20 cellular contexts compared by ENCODE assay signal in genomic region chr12:1203735-1204019, GRCh38.
DNase-seq lines count a peak whose midpoint lies in the region; ATAC-seq and TF ChIP-seq lines count a peak whose summit lies in the region.
"Had no signal": no experiment of that assay in that cellular context is flagged by ENCODE, and none has a peak within 500 bp of the region (broad histone marks: within the 10 kb centered on the region; RNA-seq: fewer than 3 reads in every experiment).

No MANE protein-coding gene starts in this region.

- H3K36me3 Mint-ChIP-seq in GM23338 (ENCODE audit: low read depth): peaks cover 8% of the 10 kb centered on the region; the same call in 2 of the 3 replicates

- H3K9ac ChIP-seq in smooth muscle cell (ENCODE audit: low read depth): no peak overlapping the region

- H3K4me2 ChIP-seq in GM23338: peak overlapping the region; percentile 50; the same call in 1 of the 2 replicates
- H3K4me2 ChIP-seq in smooth muscle cell: peak overlapping the region; percentile 80

- H3K27ac Mint-ChIP-seq in GM23338: no peak overlapping the region
- H3K27ac Mint-ChIP-seq: activated CD4-positive, alpha-beta T cell treated with anti-CD3 and anti-CD28 coated beads, Interleukin-2, amount 10 ng/mL, durations not matched to agents 24 days and 14 days; activated naive CD4-positive, alpha-beta T cell treated with anti-CD3 and anti-CD28 coated beads, Interleukin-2, amount 50 U/mL, for 72 hours; CD8-positive, alpha-beta T cell; T-helper 2 cell treated with Interferon-gamma antibody and Interleukin-4, amounts not matched to agents 5 μg/mL and 100 μg/mL, for 36 hours had no signal

- H3K79me2 ChIP-seq in GM23338 (replicated peaks; ENCODE audit: insufficient read depth) (no peaks in the 10 kb centered on the region), smooth muscle cell (ENCODE audit: low read depth) (peaks cover 6% of the 10 kb centered on the region)

- H3K4me1 ChIP-seq in GM23338 (ENCODE audit: insufficient read depth) (peaks cover 29% of the 10 kb centered on the region), RWPE2 (ENCODE audit: insufficient read depth, poor library complexity, severe bottlenecking) (peaks cover 36% of the 10 kb centered on the region), smooth muscle cell (ENCODE audit: low read depth) (peaks cover 27% of the 10 kb centered on the region)

- H3K27me3 Mint-ChIP-seq in GM23338 (ENCODE audit: insufficient read depth, low read depth, poor library complexity): no peaks in the 10 kb centered on the region
- H3K27me3 Mint-ChIP-seq: activated CD4-positive, alpha-beta T cell treated with anti-CD3 and anti-CD28 coated beads, Interleukin-2, amount 10 ng/mL, durations not matched to agents 24 days and 14 days had no signal

- no peaks in the 10 kb centered on the region for H3K9me2 ChIP-seq in GM23338 (ENCODE audit: insufficient read depth)

- no peaks in the 10 kb centered on the region for H4K20me1 ChIP-seq in GM23338 (replicated peaks; ENCODE audit: insufficient read depth)
- H4K20me1 ChIP-seq in smooth muscle cell (ENCODE audit: low read depth): no peaks in the 10 kb centered on the region

- no peak overlapping the region for H3K4me3 Mint-ChIP-seq in GM23338
- H3K4me3 Mint-ChIP-seq: activated CD4-positive, alpha-beta T cell treated with anti-CD3 and anti-CD28 coated beads, Interleukin-2, amount 10 ng/mL, durations not matched to agents 24 days and 14 days; CD8-positive, alpha-beta T cell; T-helper 2 cell treated with Interferon-gamma antibody and Interleukin-4, amounts not matched to agents 5 μg/mL and 100 μg/mL, for 36 hours had no signal

- ATAC-seq in GM23338: no peak
- no peak for ATAC-seq in RWPE2 (ENCODE audit: low read depth)
- no peak for ATAC-seq in GM19397 (IDR thresholded peaks at IDR 0.05; ENCODE audit: unreplicated experiment)
- ATAC-seq: activated naive CD4-positive, alpha-beta T cell treated with anti-CD3 and anti-CD28 coated beads, Interleukin-2, amount 50 U/mL, for 72 hours had no signal

- H3K9me3 Mint-ChIP-seq in GM23338: peaks cover 4% of the 10 kb centered on the region
- H3K9me3 Mint-ChIP-seq: activated CD4-positive, alpha-beta T cell treated with anti-CD3 and anti-CD28 coated beads, Interleukin-2, amount 10 ng/mL, durations not matched to agents 24 days and 14 days; activated naive CD4-positive, alpha-beta T cell treated with anti-CD3 and anti-CD28 coated beads, Interleukin-2, amount 50 U/mL, for 72 hours; CD8-positive, alpha-beta T cell; T-helper 2 cell treated with Interferon-gamma antibody and Interleukin-4, amounts not matched to agents 5 μg/mL and 100 μg/mL, for 36 hours had no signal

- H3F3A ChIP-seq in GM23338 (replicated peaks; ENCODE audit: low read depth): no peaks in the 10 kb centered on the region
- H3F3A ChIP-seq in smooth muscle cell (ENCODE audit: low read depth): no peaks in the 10 kb centered on the region

- TF ChIP-seq CTCF in GM23338 (conservative IDR thresholded peaks at IDR 0.05; ENCODE audit: low read depth in 2 of 2) (no peak), RWPE2 (IDR thresholded peaks at IDR 0.05; ENCODE audit: poor library complexity, severe bottlenecking) (no peak), smooth muscle cell (IDR thresholded peaks at IDR 0.05; ENCODE audit: borderline replicate concordance, insufficient read depth, poor library complexity, severe bottlenecking) (no peak)

- H3K27ac ChIP-seq in GM23338 (ENCODE audit: low read depth) (no peak overlapping the region), RWPE2 (ENCODE audit: poor library complexity, severe bottlenecking) (peak overlapping the region; percentile 17), smooth muscle cell (ENCODE audit: low read depth) (peak overlapping the region; percentile 92)

- no peaks in the 10 kb centered on the region for H3K36me3 ChIP-seq in GM23338 (ENCODE audit: insufficient read depth)
- H3K36me3 ChIP-seq in RWPE2 (ENCODE audit: low read depth): peaks cover 8% of the 10 kb centered on the region; the same call in 1 of the 2 replicates
- no peaks in the 10 kb centered on the region for H3K36me3 ChIP-seq in smooth muscle cell (ENCODE audit: low read depth)
- H3K36me3 ChIP-seq: ovary had no signal

- DNase-seq in GM23338 (ENCODE audit: low spot score): no peak
- DNase-seq in RWPE2 (ENCODE audit: low spot score): no peak
- peak; percentile 16 for DNase-seq in fibroblast of the conjunctiva (ENCODE audit: low read depth)
- DNase-seq in smooth muscle cell (lab: John Stamatoyannopoulos, UW; ENCODE audit: unreplicated experiment): no peak
- DNase-seq in activated CD8-positive, alpha-beta memory T cell treated with anti-CD3 and anti-CD28 coated beads for 24 hours: no peak
- no peak for DNase-seq in activated naive CD4-positive, alpha-beta T cell treated with Interleukin-2 at 50 U/mL for 16 hours
- no peak for DNase-seq in NOMO-1 treated with dmso at 0.1 percent for 144 hours (lab: John Stamatoyannopoulos, UW; ENCODE audit: unreplicated experiment)
- DNase-seq: activated CD4-positive, alpha-beta T cell treated with anti-CD3 and anti-CD28 coated beads, Interleukin-2, amount 10 ng/mL, durations not matched to agents 24 days and 14 days; CD8-positive, alpha-beta T cell; EL; glutamatergic neuron; islet precursor cell; KG1; NCI-H1436; NCI-H446 treated with DMSO at 0.1 percent for 48 hours; ovary; stomach had no signal

- H3K27me3 ChIP-seq in GM23338 (ENCODE audit: insufficient read depth): no peaks in the 10 kb centered on the region
- H3K27me3 ChIP-seq in RWPE2 (ENCODE audit: insufficient read depth, poor library complexity, severe bottlenecking): no peaks in the 10 kb centered on the region
- no peaks in the 10 kb centered on the region for H3K27me3 ChIP-seq in smooth muscle cell (ENCODE audit: low read depth)
- H3K27me3 ChIP-seq: ovary, stomach had no signal

- H3K4me3 ChIP-seq in GM23338: no peak overlapping the region
- no peak overlapping the region for H3K4me3 ChIP-seq in RWPE2 (ENCODE audit: severe bottlenecking)
- H3K4me3 ChIP-seq in smooth muscle cell: no peak overlapping the region

- H3K9me3 ChIP-seq in RWPE2 (ENCODE audit: severe bottlenecking): no peaks in the 10 kb centered on the region
- H3K9me3 ChIP-seq in smooth muscle cell (replicated peaks; ENCODE audit: low read depth): no peaks in the 10 kb centered on the region

- peaks cover 19% of the 10 kb centered on the region for H3K4me1 Mint-ChIP-seq in GM23338

- H2AFZ ChIP-seq in GM23338 (no peak overlapping the region), smooth muscle cell (ENCODE audit: low read depth) (no peak overlapping the region)

TF ChIP-seq in GM23338, 12 proteins besides CTCF, POLR2A, EP300 and RAD21 (continues in another document):
- TF ChIP-seq REST (IDR thresholded peaks at IDR 0.05; ENCODE audit: unreplicated experiment) (no peak), NANOG (IDR thresholded peaks at IDR 0.05; ENCODE audit: borderline replicate concordance) (no peak), JUNB (IDR thresholded peaks at IDR 0.05; ENCODE audit: unreplicated experiment) (no peak), CREB1 (CRISPR knock-in tag; IDR thresholded peaks at IDR 0.05; ENCODE audit: low read depth) (no peak)
